In genomic region chr10:30099706-30100105, GRCh38 we compare ENCODE assay signal across 11 cellular contexts. TPM values are rescaled to one million over a fixed set of nuclear protein-coding genes. Genes with fewer than 3 reads are reported as not detected.
DNase-seq lines count a peak whose midpoint lies in the region; ATAC-seq, FAIRE-seq and TF ChIP-seq lines count a peak whose summit lies in the region.
"Not testable (repeated sequence)": the region's sequence is repeated elsewhere in the genome, so short reads cannot be mapped to it uniquely, and the experiment has no call there.
"Had no signal": no experiment of that assay in that cellular context is flagged by ENCODE, and none has a peak within 500 bp of the region (broad histone marks: within the 10 kb centered on the region; RNA-seq: fewer than 3 reads in every experiment).

No MANE protein-coding gene starts in this region.

- intact Hi-C loops in MCF 10A (cut with micrococcal nuclease): not testable (repeated sequence)

- peak overlapping the region; percentile 55; the same call in 2 of the 3 replicates for H3K4me2 ChIP-seq in A549

- not testable (repeated sequence) for ATAC-seq in A549
- ATAC-seq in foreskin keratinocyte: peak; percentile 92

- not testable (repeated sequence) for H3K4me3 ChIP-seq in A549

- peaks cover 13% of the 10 kb centered on the region for H3K4me1 Mint-ChIP-seq in MCF 10A (ENCODE audit: insufficient read depth, unreplicated experiment)

- not testable (repeated sequence) for H3K36me3 Mint-ChIP-seq in MCF 10A (ENCODE audit: insufficient read depth, unreplicated experiment)

- POLR2A ChIA-PET in A549 (lab: Yijun Ruan, JAX); MCF 10A (lab: Yijun Ruan, JAX): not testable (repeated sequence)

- BruUV-seq in MCF 10A (replicated peaks; lab: Mats Ljungman, UMichigan): not testable (repeated sequence)

- not testable (repeated sequence) for TF ChIP-seq EP300 in A549 (IDR thresholded peaks at IDR 0.05)

- peaks cover 14% of the 10 kb centered on the region for H3K27me3 Mint-ChIP-seq in MCF 10A (ENCODE audit: insufficient read depth, unreplicated experiment)

- 34% methylated on average over 7 of the region's 7 CpGs for WGBS in A549 (ENCODE audit: missing lambda C conversion rate)

- not testable (repeated sequence) for DNase-seq in A549 (ENCODE audit: low read depth in 1 of 2, low spot score in 1 of 2); GM12891 (ENCODE audit: insufficient read length, low spot score); HTR-8/SVneo (ENCODE audit: insufficient read length, low spot score)
- peak; percentile 71 for DNase-seq in RCC 7860 (ENCODE audit: low spot score)
- DNase-seq in MCF 10A (ENCODE audit: unreplicated experiment): peak; percentile 67
- DNase-seq in foreskin keratinocyte: peak; percentile 30 to 85
- peak; percentile 83 for DNase-seq in kidney tubule cell (ENCODE audit: low spot score)

- H3K9me3 Mint-ChIP-seq in MCF 10A (ENCODE audit: unreplicated experiment): not testable (repeated sequence)

- not testable (repeated sequence) for H3K27ac ChIP-seq in A549, foreskin keratinocyte

- TF ChIP-seq CTCF in A549 (IDR thresholded peaks at IDR 0.05); MCF 10A (IDR thresholded peaks at IDR 0.05; ENCODE audit: unreplicated experiment); foreskin keratinocyte (conservative IDR thresholded peaks at IDR 0.05): not testable (repeated sequence)

- not testable (repeated sequence) for H3K4me3 Mint-ChIP-seq in MCF 10A (ENCODE audit: unreplicated experiment)

- not testable (repeated sequence) for H3K27ac Mint-ChIP-seq in MCF 10A (ENCODE audit: low read depth, unreplicated experiment)

- TF ChIP-seq RAD21 in A549 (conservative IDR thresholded peaks at IDR 0.05 in 1 of 2, IDR thresholded peaks at IDR 0.05 in 1 of 2): not testable (repeated sequence)

- not testable (repeated sequence) for FAIRE-seq in A549 (lab: Jason Lieb, UNC); RCC 7860 (lab: Jason Lieb, UNC)
- FAIRE-seq in GM12891 (lab: Jason Lieb, UNC): peak; percentile 13
- FAIRE-seq in HTR-8/SVneo (lab: Jason Lieb, UNC): peak; percentile 46

- H3K4me1 ChIP-seq in A549: peaks cover 12% of the 10 kb centered on the region
- H3K4me1 ChIP-seq in foreskin keratinocyte: not testable (repeated sequence)

- TF ChIP-seq POLR2A in A549 (IDR thresholded peaks at IDR 0.05; ENCODE audit: low read length); GM12891 (IDR thresholded peaks at IDR 0.05; ENCODE audit: low read depth, low read length): not testable (repeated sequence)

- H3K27me3 ChIP-seq in foreskin keratinocyte: not testable (repeated sequence)

- not testable (repeated sequence) for H3K9me3 ChIP-seq in A549

- CTCF ChIA-PET in A549 (lab: Yijun Ruan, JAX); MCF 10A (lab: Yijun Ruan, JAX): not testable (repeated sequence)

RNA-seq across cellular contexts. Expression of gene JCAD, which starts 40.3 kb away (rescaled TPM):
- 6.4 and 7.3 TPM in 2 replicates for polyA plus RNA-seq in A549 (2011; rRNA removed)
- 2.8 and 3.6 TPM in 2 replicates for polyA plus RNA-seq in A549 (2012; cell fraction: cytosol; rRNA removed)
- 2.8 and 4.9 TPM in 2 replicates for polyA plus RNA-seq in A549 (2012; cell fraction: nucleus; rRNA removed)
- 4.4 to 6.4 TPM (median 5.5 TPM) in 3 replicates for polyA plus RNA-seq in A549 (2017; fragmentation: RNase III; extraction: RNeasy Plus Mini Kit Qiagen cat#74134 plus additional on column Dnase treatment)
- polyA minus RNA-seq in A549 (2011; rRNA and poly(A)+ RNA removed): 11.8 and 14.4 TPM in 2 replicates
- 0.05 TPM for polyA plus RNA-seq in GM12891 (2012; ENCODE audit: low read depth, missing spikeins)
- 0.25 and 0.26 TPM in 2 replicates for total RNA-seq in MCF 10A (2022)
- total RNA-seq in foreskin keratinocyte: under 0.01 and 0.03 TPM in 2 replicates
- 0.01 TPM in 1 of 2 replicates, not detected in the other for polyA plus RNA-seq in foreskin keratinocyte
- total RNA-seq: G401, OCI-LY7 had no signal
- polyA plus RNA-seq: CD14-positive monocyte; CD8-positive, alpha-beta memory T cell had no signal
